Comparison of ENCODE assay signal across 14 cellular contexts in the genomic region with DNA sequence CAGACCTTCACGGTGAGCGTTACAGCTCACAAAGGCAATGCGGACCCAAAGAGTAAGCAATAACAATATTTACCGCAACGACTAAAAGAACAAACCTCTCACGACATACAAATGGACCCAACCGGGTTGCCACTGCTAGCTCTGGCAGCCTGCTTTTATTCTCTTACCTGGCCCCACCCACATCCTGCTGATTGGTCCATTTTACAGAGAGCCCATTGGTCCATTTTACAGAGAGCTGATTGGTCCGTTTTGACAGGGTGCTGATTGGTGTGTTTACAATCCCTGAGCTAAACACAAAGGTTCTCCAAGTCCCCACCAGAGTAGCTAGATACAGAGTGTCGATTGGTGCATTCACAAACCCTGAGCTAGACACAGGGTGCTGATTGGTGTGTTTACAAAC. TPM values are rescaled to one million over a fixed set of nuclear protein-coding genes. Genes with fewer than 3 reads are reported as not detected.
"Had no signal": no experiment of that assay in that cellular context is flagged by ENCODE, and none has a peak within 500 bp of the region (broad histone marks: within the 10 kb centered on the region; RNA-seq: fewer than 3 reads in every experiment).

No MANE protein-coding gene starts in this region.

RNA-seq across cellular contexts. Expression of gene FANCD2OS, which starts 27.8 kb away (rescaled TPM):
- total RNA-seq: activated B cell treated with CpG ODN at 0.5 μM for 24 hours; activated CD4-positive, alpha-beta memory T cell treated with anti-CD3 and anti-CD28 coated beads for 36 hours; activated CD4-positive, alpha-beta T cell treated with anti-CD3 and anti-CD28 coated beads, Interleukin-2, amount 10 ng/mL, durations not matched to agents 24 days and 14 days; activated CD8-positive, alpha-beta memory T cell treated with anti-CD3 and anti-CD28 coated beads, Interleukin-2, amount 10 ng/mL, durations not matched to agents 7 days and 5 days; activated CD8-positive, alpha-beta T cell treated with anti-CD3 and anti-CD28 coated beads, Interleukin-2, amount 10 ng/mL, durations not matched to agents 7 days and 5 days; activated naive CD4-positive, alpha-beta T cell treated with anti-CD3 and anti-CD28 coated beads, Interleukin-2, amount 50 U/mL, for 72 hours; activated naive CD8-positive, alpha-beta T cell treated with anti-CD3 and anti-CD28 coated beads, Interleukin-2, amount 10 ng/mL, durations not matched to agents 7 days and 5 days; activated T-helper 2 cell treated with anti-CD3 and anti-CD28 coated beads, Interferon-gamma antibody, Interleukin-2, Interleukin-4, amounts not matched to agents 10 μg/mL and 5 μg/mL and 100 μg/mL, durations not matched to agents 14 hours and 24 hours and 36 hours; ascending aorta; bronchial epithelial cell; cardiac muscle cell; chondrocyte; colonic mucosa had no signal
- polyA plus RNA-seq: adipose tissue, cardiac muscle cell had no signal
